ENCODE assay signal across 16 cellular contexts in genomic region chr16:30484887-30485286, GRCh38. TPM values are rescaled to one million over a fixed set of nuclear protein-coding genes. Genes with fewer than 3 reads are reported as not detected.
DNase-seq lines count a peak whose midpoint lies in the region; ATAC-seq and TF ChIP-seq lines count a peak whose summit lies in the region.
"Had no signal": no experiment of that assay in that cellular context is flagged by ENCODE, and none has a peak within 500 bp of the region (broad histone marks: within the 10 kb centered on the region; RNA-seq: fewer than 3 reads in every experiment).

No MANE protein-coding gene starts in this region.

- H3K4me1 ChIP-seq in CD8-positive, alpha-beta memory T cell (ENCODE audit: insufficient read depth, low read length), result peaks cover 21% of the 10 kb centered on the region
- H3K4me1 ChIP-seq: BE2C had no signal

- POLR2A ChIA-PET in CD8-positive, alpha-beta memory T cell (lab: Charles Lee), result interaction anchor here (5.1 kb wide), 1 partner anchor 12 kb away, joined by 29 read pairs; the partner anchor contains the start of gene ITGAL
- POLR2A ChIA-PET in WTC11 (lab: Charles Lee), result no interaction called here

- no peaks in the 10 kb centered on the region for H3K9me3 Mint-ChIP-seq in activated naive CD4-positive, alpha-beta T cell treated with anti-CD3 and anti-CD28 coated beads, Interleukin-2, amount 50 U/mL, for 24 hours
- no peaks in the 10 kb centered on the region for H3K9me3 Mint-ChIP-seq in activated naive CD4-positive, alpha-beta T cell treated with anti-CD3 and anti-CD28 coated beads for 36 hours
- peaks cover 0 to 1% (median 0%) of the 10 kb centered on the region in 5 donors for H3K9me3 Mint-ChIP-seq in CD8-positive, alpha-beta memory T cell
- H3K9me3 Mint-ChIP-seq in central memory CD8-positive, alpha-beta T cell, result no peaks in the 10 kb centered on the region
- no peaks in the 10 kb centered on the region for H3K9me3 Mint-ChIP-seq in stimulated activated memory B cell treated with anti-CD40 and anti-IgM and Interleukin-4, amounts not matched to agents 10 μg/mL and 1 μg/mL and 100 μg/mL, for 72 hours
- no peaks in the 10 kb centered on the region for H3K9me3 Mint-ChIP-seq in WTC11

- H3K27me3 Mint-ChIP-seq in activated naive CD4-positive, alpha-beta T cell treated with anti-CD3 and anti-CD28 coated beads, Interleukin-2, amount 50 U/mL, for 24 hours, result no peaks in the 10 kb centered on the region
- no peaks in the 10 kb centered on the region for H3K27me3 Mint-ChIP-seq in activated naive CD4-positive, alpha-beta T cell treated with anti-CD3 and anti-CD28 coated beads for 36 hours (ENCODE audit: low read depth)
- H3K27me3 Mint-ChIP-seq in CD8-positive, alpha-beta memory T cell, result no peaks in the 10 kb centered on the region
- H3K27me3 Mint-ChIP-seq in central memory CD8-positive, alpha-beta T cell, result no peaks in the 10 kb centered on the region
- H3K27me3 Mint-ChIP-seq in stimulated activated memory B cell treated with anti-CD40 and anti-IgM and Interleukin-4, amounts not matched to agents 10 μg/mL and 1 μg/mL and 100 μg/mL, for 72 hours, result no peaks in the 10 kb centered on the region
- H3K27me3 Mint-ChIP-seq in WTC11 (ENCODE audit: low read depth), result peaks cover 11% of the 10 kb centered on the region

- peaks cover 67% of the 10 kb centered on the region for H3K36me3 ChIP-seq in CD8-positive, alpha-beta memory T cell (ENCODE audit: insufficient read depth, low read length)
- H3K36me3 ChIP-seq: BE2C had no signal

- no peak for TF ChIP-seq CTCF in WTC11 (IDR thresholded peaks at IDR 0.05)

- ATAC-seq in central memory CD8-positive, alpha-beta T cell (replicated peaks; ENCODE audit: extremely low read depth, poor library complexity, severe bottlenecking), result no peak
- no peak for ATAC-seq in stimulated activated memory B cell treated with anti-CD40 and anti-IgM and Interleukin-4, amounts not matched to agents 10 μg/mL and 1 μg/mL and 100 μg/mL, for 72 hours
- ATAC-seq in WTC11 (no peak), left cardiac atrium (no peak)
- ATAC-seq: PC-3 had no signal

- peaks cover 59% of the 10 kb centered on the region for H3K4me1 Mint-ChIP-seq in activated naive CD4-positive, alpha-beta T cell treated with anti-CD3 and anti-CD28 coated beads, Interleukin-2, amount 50 U/mL, for 24 hours
- H3K4me1 Mint-ChIP-seq in activated naive CD4-positive, alpha-beta T cell treated with anti-CD3 and anti-CD28 coated beads for 36 hours (ENCODE audit: low read depth), result peaks cover 32% of the 10 kb centered on the region
- peaks cover 42 to 67% (median 49%) of the 10 kb centered on the region in 3 donors for H3K4me1 Mint-ChIP-seq in CD8-positive, alpha-beta memory T cell
- peaks cover 49% of the 10 kb centered on the region for H3K4me1 Mint-ChIP-seq in central memory CD8-positive, alpha-beta T cell
- H3K4me1 Mint-ChIP-seq in stimulated activated memory B cell treated with anti-CD40 and anti-IgM and Interleukin-4, amounts not matched to agents 10 μg/mL and 1 μg/mL and 100 μg/mL, for 72 hours, result peaks cover 38% of the 10 kb centered on the region
- H3K4me1 Mint-ChIP-seq in WTC11, result peaks cover 10% of the 10 kb centered on the region

- CTCF ChIA-PET in activated naive CD4-positive, alpha-beta T cell treated with anti-CD3 and anti-CD28 coated beads for 36 hours (lab: Charles Lee), result interaction anchor here (1.0 to 1.2 kb wide), 3 partner anchors 12 to 131 kb away, joined by 3 to 4 read pairs (median 3); no protein-coding TSS in a partner anchor
- CTCF ChIA-PET in CD8-positive, alpha-beta memory T cell (lab: Charles Lee), result interaction anchor here (0.9 to 2.7 kb wide), 3 partner anchors 10 to 55 kb away, joined by 3 to 8 read pairs (median 5); partner anchors contain the start of gene DCTPP1
- CTCF ChIA-PET in WTC11 (lab: Charles Lee), result no interaction called here

- H3K27ac Mint-ChIP-seq in activated naive CD4-positive, alpha-beta T cell treated with anti-CD3 and anti-CD28 coated beads, Interleukin-2, amount 50 U/mL, for 24 hours, result peak overlapping the region; percentile 31
- no peak overlapping the region for H3K27ac Mint-ChIP-seq in activated naive CD4-positive, alpha-beta T cell treated with anti-CD3 and anti-CD28 coated beads for 36 hours
- H3K27ac Mint-ChIP-seq in CD8-positive, alpha-beta memory T cell, result peak overlapping the region in 5 of 8 donors; percentile 20 to 70 (median 46)
- H3K27ac Mint-ChIP-seq in central memory CD8-positive, alpha-beta T cell (ENCODE audit: low read depth), result peak overlapping the region; percentile 87
- H3K27ac Mint-ChIP-seq in stimulated activated memory B cell treated with anti-CD40 and anti-IgM and Interleukin-4, amounts not matched to agents 10 μg/mL and 1 μg/mL and 100 μg/mL, for 72 hours, result peak overlapping the region; percentile 70
- H3K27ac Mint-ChIP-seq in WTC11, result no peak overlapping the region

- H3K4me3 ChIP-seq in CD8-positive, alpha-beta memory T cell (ENCODE audit: low read length), result no peak overlapping the region

- peaks cover 25% of the 10 kb centered on the region for H3K36me3 Mint-ChIP-seq in activated naive CD4-positive, alpha-beta T cell treated with anti-CD3 and anti-CD28 coated beads, Interleukin-2, amount 50 U/mL, for 24 hours
- H3K36me3 Mint-ChIP-seq in activated naive CD4-positive, alpha-beta T cell treated with anti-CD3 and anti-CD28 coated beads for 36 hours (ENCODE audit: low read depth), result peaks cover 51% of the 10 kb centered on the region
- H3K36me3 Mint-ChIP-seq in CD8-positive, alpha-beta memory T cell, result peaks cover 4 to 91% (median 27%) of the 10 kb centered on the region in 3 donors
- H3K36me3 Mint-ChIP-seq in central memory CD8-positive, alpha-beta T cell (ENCODE audit: insufficient read depth), result peaks cover 97% of the 10 kb centered on the region
- H3K36me3 Mint-ChIP-seq in stimulated activated memory B cell treated with anti-CD40 and anti-IgM and Interleukin-4, amounts not matched to agents 10 μg/mL and 1 μg/mL and 100 μg/mL, for 72 hours, result peaks cover 87% of the 10 kb centered on the region
- no peaks in the 10 kb centered on the region for H3K36me3 Mint-ChIP-seq in WTC11

- no peaks in the 10 kb centered on the region for H3K27me3 ChIP-seq in CD8-positive, alpha-beta memory T cell (ENCODE audit: insufficient read depth, low read length, poor library complexity, severe bottlenecking)
- H3K27me3 ChIP-seq: BE2C had no signal

- H3K27ac ChIP-seq in CD8-positive, alpha-beta memory T cell (ENCODE audit: low read depth, low read length), result no peak overlapping the region

- H3K9me3 ChIP-seq in CD8-positive, alpha-beta memory T cell (ENCODE audit: low read length), result no peaks in the 10 kb centered on the region
- H3K9me3 ChIP-seq: BE2C had no signal

- intact Hi-C loops in activated naive CD4-positive, alpha-beta T cell treated with anti-CD3 and anti-CD28 coated beads for 36 hours (cut with micrococcal nuclease), result no loop called here
- intact Hi-C loops in left cardiac atrium (cut with DNase I), result no loop called here

- DNase-seq in activated naive CD4-positive, alpha-beta T cell treated with anti-CD3 and anti-CD28 coated beads for 36 hours, result no peak
- DNase-seq in CD8-positive, alpha-beta memory T cell, result no peak
- DNase-seq in central memory CD8-positive, alpha-beta T cell (ENCODE audit: low spot score in 2 of 2), result no peak
- DNase-seq in WTC11 (ENCODE audit: low spot score), result no peak
- no peak for DNase-seq in left cardiac atrium
- DNase-seq: BE2C, COR-L47, DMS153, EL, KG1, NCI-H1092, NCI-H2107, PC-3 had no signal

- no peak overlapping the region for H3K4me3 Mint-ChIP-seq in activated naive CD4-positive, alpha-beta T cell treated with anti-CD3 and anti-CD28 coated beads, Interleukin-2, amount 50 U/mL, for 24 hours
- no peak overlapping the region for H3K4me3 Mint-ChIP-seq in activated naive CD4-positive, alpha-beta T cell treated with anti-CD3 and anti-CD28 coated beads for 36 hours
- H3K4me3 Mint-ChIP-seq in CD8-positive, alpha-beta memory T cell, result no peak overlapping the region
- peak overlapping the region; percentile 20 for H3K4me3 Mint-ChIP-seq in central memory CD8-positive, alpha-beta T cell
- H3K4me3 Mint-ChIP-seq in stimulated activated memory B cell treated with anti-CD40 and anti-IgM and Interleukin-4, amounts not matched to agents 10 μg/mL and 1 μg/mL and 100 μg/mL, for 72 hours, result no peak overlapping the region
- no peak overlapping the region for H3K4me3 Mint-ChIP-seq in WTC11

TF ChIP-seq in WTC11, 78 proteins besides CTCF, POLR2A, EP300 and RAD21 (continues in another document):
- TF ChIP-seq GTF2I (CRISPR knock-in tag; conservative IDR thresholded peaks at IDR 0.05), result no peak
- no peak for TF ChIP-seq ZNF232 (CRISPR knock-in tag; IDR thresholded peaks at IDR 0.05)

RNA-seq across cellular contexts. Expression of gene ITGAL, which starts 12.3 kb away (rescaled TPM):
- 10 to 100 TPM; 83.8 to 89.0 TPM for total RNA-seq in activated naive CD4-positive, alpha-beta T cell treated with anti-CD3 and anti-CD28 coated beads for 36 hours
- 100 to 1,000 TPM; 333 to 363 TPM for total RNA-seq in CD8-positive, alpha-beta memory T cell
- 256 TPM for polyA plus RNA-seq in CD8-positive, alpha-beta memory T cell
- 0.64 to 1.1 TPM (median 1.0 TPM) in 3 replicates for total RNA-seq in WTC11 (2021)
- 1 to 10 TPM; 3.3 to 3.9 TPM for total RNA-seq in left cardiac atrium
- total RNA-seq: M059J, PC-3 had no signal

RNA-seq across cellular contexts. Expression of gene SEPHS2, which starts 39.2 kb away (rescaled TPM):
- total RNA-seq in activated naive CD4-positive, alpha-beta T cell treated with anti-CD3 and anti-CD28 coated beads for 36 hours, result 10 to 100 TPM; 37.8 to 39.2 TPM
- 10 to 100 TPM; 68.2 to 71.0 TPM for total RNA-seq in CD8-positive, alpha-beta memory T cell
- 59.0 TPM for polyA plus RNA-seq in CD8-positive, alpha-beta memory T cell
- total RNA-seq in WTC11 (2021), result 50.4 to 55.2 TPM (median 53.5 TPM) in 3 replicates
- 10 to 100 TPM; 32.8 to 44.7 TPM for total RNA-seq in left cardiac atrium

RNA-seq across cellular contexts. Expression of gene ZNF768, which starts 41.5 kb away (rescaled TPM):
- total RNA-seq in activated naive CD4-positive, alpha-beta T cell treated with anti-CD3 and anti-CD28 coated beads for 36 hours, result 1 to 10 TPM; 7.8 to 8.3 TPM
- 10 to 100 TPM; 13.5 to 15.1 TPM for total RNA-seq in CD8-positive, alpha-beta memory T cell
- polyA plus RNA-seq in CD8-positive, alpha-beta memory T cell, result 2.5 TPM
- total RNA-seq in WTC11 (2021) (35.9 to 43.0 TPM (median 42.4 TPM) in 3 replicates), left cardiac atrium (10 to 100 TPM; 46.4 to 55.5 TPM)

RNA-seq across cellular contexts. Expression of gene ZNF747, which starts 49.8 kb away (rescaled TPM):
- total RNA-seq in activated naive CD4-positive, alpha-beta T cell treated with anti-CD3 and anti-CD28 coated beads for 36 hours, result 1 to 10 TPM; 5.1 to 6.1 TPM
- total RNA-seq in CD8-positive, alpha-beta memory T cell, result 10 to 100 TPM; 13.5 to 17.0 TPM
- 8.4 TPM for polyA plus RNA-seq in CD8-positive, alpha-beta memory T cell
- total RNA-seq in WTC11 (2021), result 11.3 to 11.7 TPM (median 11.5 TPM) in 3 replicates
- 1 to 10 TPM; 8.0 to 8.2 TPM for total RNA-seq in left cardiac atrium

RNA-seq across cellular contexts. Expression of gene DCTPP1, which starts 55.1 kb away (rescaled TPM):
- total RNA-seq in activated naive CD4-positive, alpha-beta T cell treated with anti-CD3 and anti-CD28 coated beads for 36 hours, result 10 to 100 TPM; 69.9 to 73.0 TPM
- total RNA-seq in CD8-positive, alpha-beta memory T cell, result 100 to 1,000 TPM; 174 to 175 TPM
- polyA plus RNA-seq in CD8-positive, alpha-beta memory T cell, result 73.7 TPM
- total RNA-seq in WTC11 (2021) (69.0 to 72.2 TPM (median 70.5 TPM) in 3 replicates), left cardiac atrium (10 to 100 TPM; 35.1 to 35.5 TPM)

Comparison
In these comparisons a context has a peak if more than half of its experiments do, and no peak if none do; other contexts are left out.
1. H3K27ac Mint-ChIP-seq: peak in activated naive CD4-positive, alpha-beta T cell treated with anti-CD3 and anti-CD28 coated beads, Interleukin-2, amount 50 U/mL, for 24 hours (single experiment), CD8-positive, alpha-beta memory T cell (5 of 8), central memory CD8-positive, alpha-beta T cell (single experiment) and stimulated activated memory B cell treated with anti-CD40 and anti-IgM and Interleukin-4, amounts not matched to agents 10 μg/mL and 1 μg/mL and 100 μg/mL, for 72 hours (single experiment); none in activated naive CD4-positive, alpha-beta T cell treated with anti-CD3 and anti-CD28 coated beads for 36 hours (single experiment) and WTC11 (single experiment).
2. RNA of gene ITGAL, which starts 12.3 kb away (total RNA-seq): 333 to 363 TPM in CD8-positive, alpha-beta memory T cell and 83.8 to 89.0 TPM in activated naive CD4-positive, alpha-beta T cell treated with anti-CD3 and anti-CD28 coated beads for 36 hours; 3.3 to 3.9 TPM in left cardiac atrium and 0.64 to 1.1 TPM in WTC11; every median in the first group is over 10 times any median in the second.